ENCODE assay signal across 38 cellular contexts in genomic region chr15:61641645-61642044, GRCh38.
"Had no signal": no experiment of that assay in that cellular context is flagged by ENCODE, and none has a peak within 500 bp of the region (broad histone marks: within the 10 kb centered on the region; RNA-seq: fewer than 3 reads in every experiment).

No MANE protein-coding gene starts in this region.

- H3K4me3 ChIP-seq: ascending aorta, cardiac muscle cell had no signal

- H3K4me3 Mint-ChIP-seq: activated CD4-positive, alpha-beta memory T cell treated with anti-CD3 and anti-CD28 coated beads, Interleukin-2, amount 10 ng/mL, durations not matched to agents 7 days and 5 days; activated CD4-positive, alpha-beta T cell treated with anti-CD3 and anti-CD28 coated beads for 36 hours; activated CD4-positive, alpha-beta T cell treated with anti-CD3 and anti-CD28 coated beads, Interleukin-2, amount 10 ng/mL, durations not matched to agents 7 days and 5 days; activated CD8-positive, alpha-beta memory T cell treated with anti-CD3 and anti-CD28 coated beads, Interleukin-2, amount 10 ng/mL, durations not matched to agents 7 days and 5 days; activated CD8-positive, alpha-beta T cell treated with anti-CD3 and anti-CD28 coated beads, Interleukin-2, amount 10 ng/mL, durations not matched to agents 7 days and 5 days; activated naive CD4-positive, alpha-beta T cell treated with anti-CD3 and anti-CD28 coated beads, Interleukin-2, amount 10 ng/mL, durations not matched to agents 7 days and 5 days; activated naive CD4-positive, alpha-beta T cell treated with anti-CD3 and anti-CD28 coated beads, Interleukin-2, amount 50 U/mL, for 24 hours; activated naive CD8-positive, alpha-beta T cell; activated naive CD8-positive, alpha-beta T cell treated with anti-CD3 and anti-CD28 coated beads, Interleukin-2, amount 10 ng/mL, durations not matched to agents 7 days and 5 days; activated naive CD8-positive, alpha-beta T cell treated with anti-CD3 and anti-CD28 coated beads, Interleukin-2, amount 50 U/mL, for 24 hours; activated T-cell treated with anti-CD3 and anti-CD28 coated beads, Interleukin-2, amount 50 U/mL, for 24 hours; brain; central memory CD8-positive, alpha-beta T cell; T-helper 1 cell treated with Interleukin-12 subunit alpha and Interleukin-12 subunit beta and Interleukin-4 antibody, amounts not matched to agents 30 μg/mL and 1 μg/mL, for 36 hours; T-helper 2 cell treated with Interferon-gamma antibody and Interleukin-4, amounts not matched to agents 5 μg/mL and 100 μg/mL, for 36 hours; WTC11 had no signal

- H3K4me1 ChIP-seq: ascending aorta had no signal

- H3K27me3 ChIP-seq: ascending aorta, cardiac muscle cell had no signal

- H3K9me3 Mint-ChIP-seq: activated CD4-positive, alpha-beta memory T cell treated with anti-CD3 and anti-CD28 coated beads, Interleukin-2, amount 10 ng/mL, durations not matched to agents 7 days and 5 days; activated CD4-positive, alpha-beta T cell treated with anti-CD3 and anti-CD28 coated beads, Interleukin-2, amount 10 ng/mL, durations not matched to agents 7 days and 5 days; activated naive CD4-positive, alpha-beta T cell treated with anti-CD3 and anti-CD28 coated beads, Interleukin-2, amount 10 ng/mL, durations not matched to agents 7 days and 5 days; activated naive CD4-positive, alpha-beta T cell treated with anti-CD3 and anti-CD28 coated beads, Interleukin-2, amount 50 U/mL, for 24 hours; activated naive CD8-positive, alpha-beta T cell treated with anti-CD3 and anti-CD28 coated beads, Interleukin-2, amount 10 ng/mL, durations not matched to agents 7 days and 5 days; activated naive CD8-positive, alpha-beta T cell treated with anti-CD3 and anti-CD28 coated beads, Interleukin-2, amount 50 U/mL, for 24 hours; activated T-cell treated with anti-CD3 and anti-CD28 coated beads, Interleukin-2, amount 50 U/mL, for 24 hours; activated T-helper 2 cell treated with anti-CD3 and anti-CD28 coated beads, Interferon-gamma antibody, Interleukin-2, Interleukin-4, amounts not matched to agents 10 μg/mL and 5 μg/mL and 100 μg/mL, durations not matched to agents 14 hours and 24 hours and 36 hours; brain; T-helper 1 cell treated with Interleukin-12 subunit alpha and Interleukin-12 subunit beta and Interleukin-4 antibody, amounts not matched to agents 30 μg/mL and 1 μg/mL, for 36 hours; T-helper 2 cell treated with Interferon-gamma antibody and Interleukin-4, amounts not matched to agents 5 μg/mL and 100 μg/mL, for 36 hours; WTC11 had no signal

- H3K36me3 ChIP-seq: ascending aorta, cardiac muscle cell, WERI-Rb-1 had no signal

- FAIRE-seq: bronchial epithelial cell had no signal

- H3K27me3 Mint-ChIP-seq: activated CD4-positive, alpha-beta T cell treated with anti-CD3 and anti-CD28 coated beads, Interleukin-2, amount 10 ng/mL, durations not matched to agents 7 days and 5 days had no signal

- ATAC-seq: activated CD4-positive, alpha-beta T cell treated with anti-CD3 and anti-CD28 coated beads for 36 hours; activated CD4-positive, CD25-positive, alpha-beta regulatory T cell treated with anti-CD3 and anti-CD28 coated beads, Interleukin-2, amount 50 U/mL, for 24 hours; activated CD8-positive, alpha-beta memory T cell treated with anti-CD3 and anti-CD28 coated beads, Interleukin-2, amount 10 ng/mL, durations not matched to agents 7 days and 5 days; activated CD8-positive, alpha-beta T cell treated with anti-CD3 and anti-CD28 coated beads, Interleukin-2, amount 10 ng/mL, durations not matched to agents 7 days and 5 days; activated naive CD8-positive, alpha-beta T cell treated with anti-CD3 and anti-CD28 coated beads, Interleukin-2, amount 50 U/mL, for 24 hours had no signal

- H3K4me1 Mint-ChIP-seq: activated CD4-positive, alpha-beta memory T cell treated with anti-CD3 and anti-CD28 coated beads, Interleukin-2, amount 10 ng/mL, durations not matched to agents 7 days and 5 days; activated CD4-positive, alpha-beta T cell treated with anti-CD3 and anti-CD28 coated beads for 36 hours; activated CD4-positive, alpha-beta T cell treated with anti-CD3 and anti-CD28 coated beads, Interleukin-2, amount 10 ng/mL, durations not matched to agents 7 days and 5 days; activated CD8-positive, alpha-beta memory T cell treated with anti-CD3 and anti-CD28 coated beads, Interleukin-2, amount 10 ng/mL, durations not matched to agents 7 days and 5 days; activated naive CD4-positive, alpha-beta T cell treated with anti-CD3 and anti-CD28 coated beads, Interleukin-2, amount 10 ng/mL, durations not matched to agents 7 days and 5 days; activated naive CD4-positive, alpha-beta T cell treated with anti-CD3 and anti-CD28 coated beads, Interleukin-2, amount 50 U/mL, for 24 hours; activated naive CD8-positive, alpha-beta T cell treated with anti-CD3 and anti-CD28 coated beads, Interleukin-2, amount 10 ng/mL, durations not matched to agents 7 days and 5 days; activated naive CD8-positive, alpha-beta T cell treated with anti-CD3 and anti-CD28 coated beads, Interleukin-2, amount 50 U/mL, for 24 hours; central memory CD8-positive, alpha-beta T cell had no signal

- H3K9me3 ChIP-seq: ascending aorta had no signal

- H3K27ac Mint-ChIP-seq: activated CD4-positive, alpha-beta memory T cell treated with anti-CD3 and anti-CD28 coated beads, Interleukin-2, amount 10 ng/mL, durations not matched to agents 7 days and 5 days; activated CD4-positive, alpha-beta T cell treated with anti-CD3 and anti-CD28 coated beads for 36 hours; activated CD4-positive, alpha-beta T cell treated with anti-CD3 and anti-CD28 coated beads, Interleukin-2, amount 10 ng/mL, durations not matched to agents 7 days and 5 days; activated CD8-positive, alpha-beta memory T cell treated with anti-CD3 and anti-CD28 coated beads, Interleukin-2, amount 10 ng/mL, durations not matched to agents 7 days and 5 days; activated CD8-positive, alpha-beta T cell treated with anti-CD3 and anti-CD28 coated beads, Interleukin-2, amount 10 ng/mL, durations not matched to agents 7 days and 5 days; activated naive CD4-positive, alpha-beta T cell treated with anti-CD3 and anti-CD28 coated beads, Interleukin-2, amount 10 ng/mL, durations not matched to agents 7 days and 5 days; activated naive CD4-positive, alpha-beta T cell treated with anti-CD3 and anti-CD28 coated beads, Interleukin-2, amount 50 U/mL, for 24 hours; activated naive CD8-positive, alpha-beta T cell; activated naive CD8-positive, alpha-beta T cell treated with anti-CD3 and anti-CD28 coated beads, Interleukin-2, amount 10 ng/mL, durations not matched to agents 7 days and 5 days; activated naive CD8-positive, alpha-beta T cell treated with anti-CD3 and anti-CD28 coated beads, Interleukin-2, amount 50 U/mL, for 24 hours; activated T-cell treated with anti-CD3 and anti-CD28 coated beads, Interleukin-2, amount 50 U/mL, for 24 hours; activated T-helper 2 cell treated with anti-CD3 and anti-CD28 coated beads, Interferon-gamma antibody, Interleukin-2, Interleukin-4, amounts not matched to agents 10 μg/mL and 5 μg/mL and 100 μg/mL, durations not matched to agents 14 hours and 24 hours and 36 hours; brain; T-helper 1 cell treated with Interleukin-12 subunit alpha and Interleukin-12 subunit beta and Interleukin-4 antibody, amounts not matched to agents 30 μg/mL and 1 μg/mL, for 36 hours; T-helper 2 cell treated with Interferon-gamma antibody and Interleukin-4, amounts not matched to agents 5 μg/mL and 100 μg/mL, for 36 hours; WTC11 had no signal

- H3K36me3 Mint-ChIP-seq: activated CD8-positive, alpha-beta memory T cell treated with anti-CD3 and anti-CD28 coated beads, Interleukin-2, amount 10 ng/mL, durations not matched to agents 7 days and 5 days; activated naive CD4-positive, alpha-beta T cell treated with anti-CD3 and anti-CD28 coated beads, Interleukin-2, amount 10 ng/mL, durations not matched to agents 7 days and 5 days; activated naive CD4-positive, alpha-beta T cell treated with anti-CD3 and anti-CD28 coated beads, Interleukin-2, amount 50 U/mL, for 24 hours; activated naive CD8-positive, alpha-beta T cell; activated naive CD8-positive, alpha-beta T cell treated with anti-CD3 and anti-CD28 coated beads, Interleukin-2, amount 10 ng/mL, durations not matched to agents 7 days and 5 days; brain; WTC11 had no signal

- DNase-seq: activated CD4-positive, alpha-beta memory T cell treated with anti-CD3 and anti-CD28 coated beads, Interleukin-2, amount 10 ng/mL, durations not matched to agents 7 days and 5 days; activated CD4-positive, alpha-beta T cell treated with anti-CD3 and anti-CD28 coated beads for 1 hour; activated CD4-positive, alpha-beta T cell treated with anti-CD3 and anti-CD28 coated beads for 36 hours; activated CD4-positive, alpha-beta T cell treated with anti-CD3 and anti-CD28 coated beads for 48 hours; activated CD4-positive, alpha-beta T cell treated with anti-CD3 and anti-CD28 coated beads, Interleukin-2, amount 10 ng/mL, durations not matched to agents 7 days and 5 days; activated CD4-positive, alpha-beta T cell treated with anti-CD3 and anti-CD28 coated beads, Interleukin-2, amount 50 U/mL, for 48 hours; activated CD4-positive, CD25-positive, alpha-beta regulatory T cell; activated CD8-positive, alpha-beta memory T cell treated with anti-CD3 and anti-CD28 coated beads for 24 hours; activated CD8-positive, alpha-beta memory T cell treated with anti-CD3 and anti-CD28 coated beads, Interleukin-2, amount 10 ng/mL, durations not matched to agents 7 days and 5 days; activated CD8-positive, alpha-beta memory T cell treated with anti-CD3 and anti-CD28 coated beads, Interleukin-2, amount 50 U/mL, for 48 hours; activated CD8-positive, alpha-beta T cell treated with anti-CD3 and anti-CD28 coated beads, Interleukin-2, amount 10 ng/mL, durations not matched to agents 7 days and 5 days; activated effector memory CD4-positive, alpha-beta T cell treated with Interleukin-2 at 50 U/mL for 16 hours; activated gamma-delta T cell; activated naive CD4-positive, alpha-beta T cell treated with anti-CD3 and anti-CD28 coated beads, Interleukin-2, amount 10 ng/mL, durations not matched to agents 7 days and 5 days; activated naive CD4-positive, alpha-beta T cell treated with Interleukin-2 at 50 U/mL for 16 hours; activated naive CD8-positive, alpha-beta T cell treated with anti-CD3 and anti-CD28 coated beads, Interleukin-2, amount 10 ng/mL, durations not matched to agents 7 days and 5 days; activated naive CD8-positive, alpha-beta T cell treated with anti-CD3 and anti-CD28 coated beads, Interleukin-2, amount 50 U/mL, for 24 hours; activated T-cell treated with anti-CD3 and anti-CD28 coated beads, Interleukin-2, amount 50 U/mL, for 24 hours; activated T-cell treated with anti-CD3 and anti-CD28 coated beads, Interleukin-2, amount 50 U/mL, for 48 hours; amygdala; anterior cingulate cortex; caudate nucleus; cerebellar nuclear complex; T-helper 2 cell; T-helper 9 cell had no signal

- H3K27ac ChIP-seq: ascending aorta, cardiac muscle cell had no signal
